In the genomic region with DNA sequence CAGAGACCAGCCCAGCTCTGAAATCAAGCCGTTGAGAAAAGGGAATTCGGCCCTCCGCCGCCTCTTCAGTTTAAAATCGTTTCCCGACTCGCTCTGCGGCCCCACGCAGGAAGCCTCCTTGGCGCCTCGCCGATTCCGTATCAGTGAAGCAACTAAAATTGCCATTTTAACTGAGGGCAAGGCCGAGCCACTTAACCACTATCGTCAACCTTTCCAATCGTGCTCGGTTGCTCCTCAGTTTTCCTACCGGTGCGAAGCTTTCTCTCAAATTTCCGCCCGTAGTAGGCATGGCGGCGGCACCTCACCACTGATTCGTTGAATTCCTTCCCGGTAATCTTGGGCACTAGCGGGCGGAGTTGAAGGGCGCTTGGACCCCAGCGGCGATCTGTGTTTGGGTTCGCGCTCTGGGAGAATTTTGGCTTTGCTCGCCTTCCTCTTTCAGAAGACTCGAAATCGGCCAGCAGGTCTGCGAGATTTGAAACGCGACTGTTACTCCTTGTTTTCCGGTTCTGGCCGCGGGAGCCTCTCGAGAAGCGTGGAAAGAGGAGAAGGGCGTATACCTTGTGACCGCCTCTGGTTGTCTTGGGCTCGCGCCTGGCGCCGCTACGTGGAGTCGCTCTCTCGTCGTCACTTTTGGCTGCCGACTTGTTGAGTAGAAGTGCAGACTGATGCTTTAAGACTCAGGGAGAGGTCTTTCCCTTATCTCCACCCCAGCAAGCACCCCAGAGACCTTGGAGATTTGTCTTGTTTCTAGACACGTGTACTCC, we compare ENCODE assay signal across 1 cellular context.
TF ChIP-seq lines count a peak whose summit lies in the region.

A gene with protein sequence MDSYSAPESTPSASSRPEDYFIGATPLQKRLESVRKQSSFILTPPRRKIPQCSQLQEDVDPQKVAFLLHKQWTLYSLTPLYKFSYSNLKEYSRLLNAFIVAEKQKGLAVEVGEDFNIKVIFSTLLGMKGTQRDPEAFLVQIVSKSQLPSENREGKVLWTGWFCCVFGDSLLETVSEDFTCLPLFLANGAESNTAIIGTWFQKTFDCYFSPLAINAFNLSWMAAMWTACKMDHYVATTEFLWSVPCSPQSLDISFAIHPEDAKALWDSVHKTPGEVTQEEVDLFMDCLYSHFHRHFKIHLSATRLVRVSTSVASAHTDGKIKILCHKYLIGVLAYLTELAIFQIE (minus strand): TSS at position 569 of the 767 bp plus-strand sequence. CDS start 13,584 bp downstream, outside the sequence.
A gene with protein sequence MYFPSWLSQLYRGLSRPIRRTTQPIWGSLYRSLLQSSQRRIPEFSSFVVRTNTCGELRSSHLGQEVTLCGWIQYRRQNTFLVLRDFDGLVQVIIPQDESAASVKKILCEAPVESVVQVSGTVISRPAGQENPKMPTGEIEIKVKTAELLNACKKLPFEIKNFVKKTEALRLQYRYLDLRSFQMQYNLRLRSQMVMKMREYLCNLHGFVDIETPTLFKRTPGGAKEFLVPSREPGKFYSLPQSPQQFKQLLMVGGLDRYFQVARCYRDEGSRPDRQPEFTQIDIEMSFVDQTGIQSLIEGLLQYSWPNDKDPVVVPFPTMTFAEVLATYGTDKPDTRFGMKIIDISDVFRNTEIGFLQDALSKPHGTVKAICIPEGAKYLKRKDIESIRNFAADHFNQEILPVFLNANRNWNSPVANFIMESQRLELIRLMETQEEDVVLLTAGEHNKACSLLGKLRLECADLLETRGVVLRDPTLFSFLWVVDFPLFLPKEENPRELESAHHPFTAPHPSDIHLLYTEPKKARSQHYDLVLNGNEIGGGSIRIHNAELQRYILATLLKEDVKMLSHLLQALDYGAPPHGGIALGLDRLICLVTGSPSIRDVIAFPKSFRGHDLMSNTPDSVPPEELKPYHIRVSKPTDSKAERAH (plus strand): TSS at position 359 of the 767 bp plus-strand sequence. CDS start 557 bp downstream, outside the sequence.

TF ChIP-seq in GM12878, 131 proteins besides CTCF, POLR2A, EP300 and RAD21 (continued from another document and continues in another):
- TF ChIP-seq, protein P1, sequence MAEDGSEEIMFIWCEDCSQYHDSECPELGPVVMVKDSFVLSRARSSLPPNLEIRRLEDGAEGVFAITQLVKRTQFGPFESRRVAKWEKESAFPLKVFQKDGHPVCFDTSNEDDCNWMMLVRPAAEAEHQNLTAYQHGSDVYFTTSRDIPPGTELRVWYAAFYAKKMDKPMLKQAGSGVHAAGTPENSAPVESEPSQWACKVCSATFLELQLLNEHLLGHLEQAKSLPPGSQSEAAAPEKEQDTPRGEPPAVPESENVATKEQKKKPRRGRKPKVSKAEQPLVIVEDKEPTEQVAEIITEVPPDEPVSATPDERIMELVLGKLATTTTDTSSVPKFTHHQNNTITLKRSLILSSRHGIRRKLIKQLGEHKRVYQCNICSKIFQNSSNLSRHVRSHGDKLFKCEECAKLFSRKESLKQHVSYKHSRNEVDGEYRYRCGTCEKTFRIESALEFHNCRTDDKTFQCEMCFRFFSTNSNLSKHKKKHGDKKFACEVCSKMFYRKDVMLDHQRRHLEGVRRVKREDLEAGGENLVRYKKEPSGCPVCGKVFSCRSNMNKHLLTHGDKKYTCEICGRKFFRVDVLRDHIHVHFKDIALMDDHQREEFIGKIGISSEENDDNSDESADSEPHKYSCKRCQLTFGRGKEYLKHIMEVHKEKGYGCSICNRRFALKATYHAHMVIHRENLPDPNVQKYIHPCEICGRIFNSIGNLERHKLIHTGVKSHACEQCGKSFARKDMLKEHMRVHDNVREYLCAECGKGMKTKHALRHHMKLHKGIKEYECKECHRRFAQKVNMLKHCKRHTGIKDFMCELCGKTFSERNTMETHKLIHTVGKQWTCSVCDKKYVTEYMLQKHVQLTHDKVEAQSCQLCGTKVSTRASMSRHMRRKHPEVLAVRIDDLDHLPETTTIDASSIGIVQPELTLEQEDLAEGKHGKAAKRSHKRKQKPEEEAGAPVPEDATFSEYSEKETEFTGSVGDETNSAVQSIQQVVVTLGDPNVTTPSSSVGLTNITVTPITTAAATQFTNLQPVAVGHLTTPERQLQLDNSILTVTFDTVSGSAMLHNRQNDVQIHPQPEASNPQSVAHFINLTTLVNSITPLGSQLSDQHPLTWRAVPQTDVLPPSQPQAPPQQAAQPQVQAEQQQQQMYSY (CRISPR knock-in tag; IDR thresholded peaks at IDR 0.05) = no peak
- TF ChIP-seq SIN3A (IDR thresholded peaks at IDR 0.05; ENCODE audit: low read depth, low read length) (peak; percentile 96), EGR1 (IDR thresholded peaks at IDR 0.05; ENCODE audit: borderline replicate concordance in 1 of 2, low read depth in 2 of 2, low read length in 2 of 2) (peak in 1 of 2 experiments; percentile 14; a peak in 1 of 3 replicates), SMAD1 (IDR thresholded peaks at IDR 0.05; ENCODE audit: low read depth, partially characterized antibody) (no peak), LARP7 (IDR thresholded peaks at IDR 0.05) (no peak), MEF2A (IDR thresholded peaks at IDR 0.05; ENCODE audit: insufficient read depth, low read depth, low read length) (0 out of 2 replicates have a peak, but pooled peaks have one; percentile 50), ZZZ3 (IDR thresholded peaks at IDR 0.05; ENCODE audit: control insufficient read depth, insufficient read length, low read depth) (no peak), ZSCAN29 (IDR thresholded peaks at IDR 0.05) (no peak), SMARCA5 (IDR thresholded peaks at IDR 0.05) (0 out of 2 replicates have a peak, but pooled peaks have one; percentile 65), NRF1 (conservative IDR thresholded peaks at IDR 0.05; ENCODE audit: low read depth, low read length) (no peak), FOXK2 (IDR thresholded peaks at IDR 0.05) (no peak), KAT2A (conservative IDR thresholded peaks at IDR 0.05; ENCODE audit: control insufficient read depth, low read depth, low read length) (no peak), POLR2AphosphoS2 (IDR thresholded peaks at IDR 0.05; ENCODE audit: low read depth, low read length) (no peak), FOS (IDR thresholded peaks at IDR 0.05; ENCODE audit: borderline replicate concordance, extremely low read depth, insufficient read length) (no peak), MEF2B (IDR thresholded peaks at IDR 0.05; ENCODE audit: partially characterized antibody, poor library complexity, severe bottlenecking) (no peak), YY1 (IDR thresholded peaks at IDR 0.05; ENCODE audit: low read depth, low read length) (peak; percentile 100), STAT1 (conservative IDR thresholded peaks at IDR 0.05) (0 out of 2 replicates have a peak, but pooled peaks have one; percentile 60)
- TF ChIP-seq, protein P2, sequence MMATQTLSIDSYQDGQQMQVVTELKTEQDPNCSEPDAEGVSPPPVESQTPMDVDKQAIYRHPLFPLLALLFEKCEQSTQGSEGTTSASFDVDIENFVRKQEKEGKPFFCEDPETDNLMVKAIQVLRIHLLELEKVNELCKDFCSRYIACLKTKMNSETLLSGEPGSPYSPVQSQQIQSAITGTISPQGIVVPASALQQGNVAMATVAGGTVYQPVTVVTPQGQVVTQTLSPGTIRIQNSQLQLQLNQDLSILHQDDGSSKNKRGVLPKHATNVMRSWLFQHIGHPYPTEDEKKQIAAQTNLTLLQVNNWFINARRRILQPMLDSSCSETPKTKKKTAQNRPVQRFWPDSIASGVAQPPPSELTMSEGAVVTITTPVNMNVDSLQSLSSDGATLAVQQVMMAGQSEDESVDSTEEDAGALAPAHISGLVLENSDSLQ (IDR thresholded peaks at IDR 0.05) = no peak
- TF ChIP-seq, protein P3, sequence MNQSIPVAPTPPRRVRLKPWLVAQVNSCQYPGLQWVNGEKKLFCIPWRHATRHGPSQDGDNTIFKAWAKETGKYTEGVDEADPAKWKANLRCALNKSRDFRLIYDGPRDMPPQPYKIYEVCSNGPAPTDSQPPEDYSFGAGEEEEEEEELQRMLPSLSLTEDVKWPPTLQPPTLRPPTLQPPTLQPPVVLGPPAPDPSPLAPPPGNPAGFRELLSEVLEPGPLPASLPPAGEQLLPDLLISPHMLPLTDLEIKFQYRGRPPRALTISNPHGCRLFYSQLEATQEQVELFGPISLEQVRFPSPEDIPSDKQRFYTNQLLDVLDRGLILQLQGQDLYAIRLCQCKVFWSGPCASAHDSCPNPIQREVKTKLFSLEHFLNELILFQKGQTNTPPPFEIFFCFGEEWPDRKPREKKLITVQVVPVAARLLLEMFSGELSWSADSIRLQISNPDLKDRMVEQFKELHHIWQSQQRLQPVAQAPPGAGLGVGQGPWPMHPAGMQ (IDR thresholded peaks at IDR 0.05; ENCODE audit: borderline replicate concordance) = no peak
- TF ChIP-seq, protein P4, sequence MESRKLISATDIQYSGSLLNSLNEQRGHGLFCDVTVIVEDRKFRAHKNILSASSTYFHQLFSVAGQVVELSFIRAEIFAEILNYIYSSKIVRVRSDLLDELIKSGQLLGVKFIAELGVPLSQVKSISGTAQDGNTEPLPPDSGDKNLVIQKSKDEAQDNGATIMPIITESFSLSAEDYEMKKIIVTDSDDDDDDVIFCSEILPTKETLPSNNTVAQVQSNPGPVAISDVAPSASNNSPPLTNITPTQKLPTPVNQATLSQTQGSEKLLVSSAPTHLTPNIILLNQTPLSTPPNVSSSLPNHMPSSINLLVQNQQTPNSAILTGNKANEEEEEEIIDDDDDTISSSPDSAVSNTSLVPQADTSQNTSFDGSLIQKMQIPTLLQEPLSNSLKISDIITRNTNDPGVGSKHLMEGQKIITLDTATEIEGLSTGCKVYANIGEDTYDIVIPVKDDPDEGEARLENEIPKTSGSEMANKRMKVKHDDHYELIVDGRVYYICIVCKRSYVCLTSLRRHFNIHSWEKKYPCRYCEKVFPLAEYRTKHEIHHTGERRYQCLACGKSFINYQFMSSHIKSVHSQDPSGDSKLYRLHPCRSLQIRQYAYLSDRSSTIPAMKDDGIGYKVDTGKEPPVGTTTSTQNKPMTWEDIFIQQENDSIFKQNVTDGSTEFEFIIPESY (IDR thresholded peaks at IDR 0.05) = no peak
- TF ChIP-seq, protein P5, sequence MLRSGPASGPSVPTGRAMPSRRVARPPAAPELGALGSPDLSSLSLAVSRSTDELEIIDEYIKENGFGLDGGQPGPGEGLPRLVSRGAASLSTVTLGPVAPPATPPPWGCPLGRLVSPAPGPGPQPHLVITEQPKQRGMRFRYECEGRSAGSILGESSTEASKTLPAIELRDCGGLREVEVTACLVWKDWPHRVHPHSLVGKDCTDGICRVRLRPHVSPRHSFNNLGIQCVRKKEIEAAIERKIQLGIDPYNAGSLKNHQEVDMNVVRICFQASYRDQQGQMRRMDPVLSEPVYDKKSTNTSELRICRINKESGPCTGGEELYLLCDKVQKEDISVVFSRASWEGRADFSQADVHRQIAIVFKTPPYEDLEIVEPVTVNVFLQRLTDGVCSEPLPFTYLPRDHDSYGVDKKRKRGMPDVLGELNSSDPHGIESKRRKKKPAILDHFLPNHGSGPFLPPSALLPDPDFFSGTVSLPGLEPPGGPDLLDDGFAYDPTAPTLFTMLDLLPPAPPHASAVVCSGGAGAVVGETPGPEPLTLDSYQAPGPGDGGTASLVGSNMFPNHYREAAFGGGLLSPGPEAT (IDR thresholded peaks at IDR 0.05; ENCODE audit: low read depth) = peak; percentile 90
- TF ChIP-seq, protein P6, sequence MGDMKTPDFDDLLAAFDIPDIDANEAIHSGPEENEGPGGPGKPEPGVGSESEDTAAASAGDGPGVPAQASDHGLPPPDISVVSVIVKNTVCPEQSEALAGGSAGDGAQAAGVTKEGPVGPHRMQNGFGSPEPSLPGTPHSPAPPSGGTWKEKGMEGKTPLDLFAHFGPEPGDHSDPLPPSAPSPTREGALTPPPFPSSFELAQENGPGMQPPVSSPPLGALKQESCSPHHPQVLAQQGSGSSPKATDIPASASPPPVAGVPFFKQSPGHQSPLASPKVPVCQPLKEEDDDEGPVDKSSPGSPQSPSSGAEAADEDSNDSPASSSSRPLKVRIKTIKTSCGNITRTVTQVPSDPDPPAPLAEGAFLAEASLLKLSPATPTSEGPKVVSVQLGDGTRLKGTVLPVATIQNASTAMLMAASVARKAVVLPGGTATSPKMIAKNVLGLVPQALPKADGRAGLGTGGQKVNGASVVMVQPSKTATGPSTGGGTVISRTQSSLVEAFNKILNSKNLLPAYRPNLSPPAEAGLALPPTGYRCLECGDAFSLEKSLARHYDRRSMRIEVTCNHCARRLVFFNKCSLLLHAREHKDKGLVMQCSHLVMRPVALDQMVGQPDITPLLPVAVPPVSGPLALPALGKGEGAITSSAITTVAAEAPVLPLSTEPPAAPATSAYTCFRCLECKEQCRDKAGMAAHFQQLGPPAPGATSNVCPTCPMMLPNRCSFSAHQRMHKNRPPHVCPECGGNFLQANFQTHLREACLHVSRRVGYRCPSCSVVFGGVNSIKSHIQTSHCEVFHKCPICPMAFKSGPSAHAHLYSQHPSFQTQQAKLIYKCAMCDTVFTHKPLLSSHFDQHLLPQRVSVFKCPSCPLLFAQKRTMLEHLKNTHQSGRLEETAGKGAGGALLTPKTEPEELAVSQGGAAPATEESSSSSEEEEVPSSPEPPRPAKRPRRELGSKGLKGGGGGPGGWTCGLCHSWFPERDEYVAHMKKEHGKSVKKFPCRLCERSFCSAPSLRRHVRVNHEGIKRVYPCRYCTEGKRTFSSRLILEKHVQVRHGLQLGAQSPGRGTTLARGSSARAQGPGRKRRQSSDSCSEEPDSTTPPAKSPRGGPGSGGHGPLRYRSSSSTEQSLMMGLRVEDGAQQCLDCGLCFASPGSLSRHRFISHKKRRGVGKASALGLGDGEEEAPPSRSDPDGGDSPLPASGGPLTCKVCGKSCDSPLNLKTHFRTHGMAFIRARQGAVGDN (IDR thresholded peaks at IDR 0.05) = no peak
- TF ChIP-seq, protein P7, sequence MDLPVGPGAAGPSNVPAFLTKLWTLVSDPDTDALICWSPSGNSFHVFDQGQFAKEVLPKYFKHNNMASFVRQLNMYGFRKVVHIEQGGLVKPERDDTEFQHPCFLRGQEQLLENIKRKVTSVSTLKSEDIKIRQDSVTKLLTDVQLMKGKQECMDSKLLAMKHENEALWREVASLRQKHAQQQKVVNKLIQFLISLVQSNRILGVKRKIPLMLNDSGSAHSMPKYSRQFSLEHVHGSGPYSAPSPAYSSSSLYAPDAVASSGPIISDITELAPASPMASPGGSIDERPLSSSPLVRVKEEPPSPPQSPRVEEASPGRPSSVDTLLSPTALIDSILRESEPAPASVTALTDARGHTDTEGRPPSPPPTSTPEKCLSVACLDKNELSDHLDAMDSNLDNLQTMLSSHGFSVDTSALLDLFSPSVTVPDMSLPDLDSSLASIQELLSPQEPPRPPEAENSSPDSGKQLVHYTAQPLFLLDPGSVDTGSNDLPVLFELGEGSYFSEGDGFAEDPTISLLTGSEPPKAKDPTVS (IDR thresholded peaks at IDR 0.05; ENCODE audit: low read depth, low read length) = no peak
- TF ChIP-seq, protein P8, sequence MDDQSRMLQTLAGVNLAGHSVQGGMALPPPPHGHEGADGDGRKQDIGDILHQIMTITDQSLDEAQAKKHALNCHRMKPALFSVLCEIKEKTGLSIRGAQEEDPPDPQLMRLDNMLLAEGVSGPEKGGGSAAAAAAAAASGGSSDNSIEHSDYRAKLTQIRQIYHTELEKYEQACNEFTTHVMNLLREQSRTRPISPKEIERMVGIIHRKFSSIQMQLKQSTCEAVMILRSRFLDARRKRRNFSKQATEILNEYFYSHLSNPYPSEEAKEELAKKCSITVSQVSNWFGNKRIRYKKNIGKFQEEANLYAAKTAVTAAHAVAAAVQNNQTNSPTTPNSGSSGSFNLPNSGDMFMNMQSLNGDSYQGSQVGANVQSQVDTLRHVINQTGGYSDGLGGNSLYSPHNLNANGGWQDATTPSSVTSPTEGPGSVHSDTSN (IDR thresholded peaks at IDR 0.05; ENCODE audit: insufficient replicate concordance, low read depth, low read length) = no peak
